In genomic region chr6:693737-694038, GRCh38 we compare ENCODE assay signal across 10 cellular contexts. TPM values are rescaled to one million over a fixed set of nuclear protein-coding genes. Genes with fewer than 3 reads are reported as not detected.
DNase-seq lines count a peak whose midpoint lies in the region; ATAC-seq and TF ChIP-seq lines count a peak whose summit lies in the region.
"Had no signal": no experiment of that assay in that cellular context is flagged by ENCODE, and none has a peak within 500 bp of the region (broad histone marks: within the 10 kb centered on the region; RNA-seq: fewer than 3 reads in every experiment).

No MANE protein-coding gene starts in this region.

- H3K9me2 ChIP-seq in PC-9 (ENCODE audit: insufficient read depth) = no peaks in the 10 kb centered on the region

- H3K27ac Mint-ChIP-seq in progenitor cell of endocrine pancreas = no peak overlapping the region

- H3K27me3 Mint-ChIP-seq in progenitor cell of endocrine pancreas = no peaks in the 10 kb centered on the region

- POLR2A ChIA-PET in PC-9 (lab: Charles Lee; ENCODE audit: unreplicated experiment) = no interaction called here

- BruUV-seq in PC-9 (replicated peaks; lab: Mats Ljungman, UMichigan) = no TSS peak

- H3K27ac ChIP-seq in PC-9 = no peak overlapping the region

- H3K4me3 ChIP-seq in GM06990 (replicated peaks; ENCODE audit: low read depth, low read length) = peak overlapping the region; percentile 93
- H3K4me3 ChIP-seq in PC-9 = peak overlapping the region; percentile 80; the same call in 1 of the 2 replicates
- H3K4me3 ChIP-seq in epithelial cell of esophagus (ENCODE audit: low read length) = peak overlapping the region; percentile 82

- H3K9me3 ChIP-seq in PC-9 (ENCODE audit: insufficient read depth, low read depth) = no peaks in the 10 kb centered on the region

- peaks cover 6% of the 10 kb centered on the region; the same call in 1 of the 2 replicates for H3K4me1 ChIP-seq in PC-9 (replicated peaks; ENCODE audit: insufficient read depth)

- H3F3A ChIP-seq in PC-9 (ENCODE audit: insufficient read depth, low read depth) = no peaks in the 10 kb centered on the region

- H3K9me3 Mint-ChIP-seq in progenitor cell of endocrine pancreas (ENCODE audit: low read depth) = no peaks in the 10 kb centered on the region

- peak overlapping the region; percentile 91 for H3K4me3 Mint-ChIP-seq in progenitor cell of endocrine pancreas (ENCODE audit: low read depth)

- H3K4me2 ChIP-seq in PC-9 = peak overlapping the region; percentile 78; the same call in 1 of the 2 replicates

- H3K4me1 Mint-ChIP-seq in progenitor cell of endocrine pancreas (ENCODE audit: low read depth) = peaks cover 11% of the 10 kb centered on the region

- peaks cover 34% of the 10 kb centered on the region for H3K79me2 ChIP-seq in PC-9 (ENCODE audit: low read depth)

- H3K27me3 ChIP-seq in GM06990 (replicated peaks; ENCODE audit: control insufficient read depth, insufficient read depth, low read length) (no peaks in the 10 kb centered on the region; the same call in 1 of the 2 replicates), PC-9 (ENCODE audit: insufficient read depth, low read depth) (no peaks in the 10 kb centered on the region)

- ATAC-seq in GM18498 (IDR thresholded peaks at IDR 0.05; ENCODE audit: unreplicated experiment) (no peak), esophagus mucosa (no peak)

- H3K36me3 Mint-ChIP-seq in progenitor cell of endocrine pancreas (ENCODE audit: insufficient read depth) = peaks cover 1% of the 10 kb centered on the region

- CTCF ChIA-PET in PC-9 (lab: Charles Lee) = no interaction called here

- H3K36me3 ChIP-seq in GM06990 (ENCODE audit: control insufficient read depth, insufficient read depth, low read length) (peaks cover 4% of the 10 kb centered on the region), PC-9 (ENCODE audit: low read depth) (no peaks in the 10 kb centered on the region)

- intact Hi-C loops in PC-9 (cut with micrococcal nuclease; ENCODE audit: unreplicated experiment) = no loop called here

- DNase-seq in GM06990 (ENCODE audit: extremely low read depth, insufficient read length) (no peak), PC-9 (no peak), epithelial cell of esophagus (ENCODE audit: low read depth) (no peak), progenitor cell of endocrine pancreas (ENCODE audit: low spot score, unreplicated experiment) (no peak), NCI-H526 (lab: John Stamatoyannopoulos, UW) (no peak), GM20000 (ENCODE audit: low spot score) (no peak)
- DNase-seq: effector CD4-positive, alpha-beta T cell; stimulated activated CD4-positive, alpha-beta T cell treated with anti-CD3 and anti-CD28 coated beads, Interleukin-4, amount 100 ng/mL, for 24 hours had no signal

- no peak overlapping the region for H2AFZ ChIP-seq in PC-9

- TF ChIP-seq CTCF in GM06990 (IDR thresholded peaks at IDR 0.05; ENCODE audit: insufficient read depth, low read length, poor library complexity, severe bottlenecking) (no peak), PC-9 (conservative IDR thresholded peaks at IDR 0.05) (no peak), epithelial cell of esophagus (IDR thresholded peaks at IDR 0.05; ENCODE audit: insufficient read depth, low read depth, low read length, missing control alignments) (no peak), progenitor cell of endocrine pancreas (IDR thresholded peaks at IDR 0.05; ENCODE audit: unreplicated experiment) (no peak), GM20000 (IDR thresholded peaks at IDR 0.05; ENCODE audit: extremely low read depth, missing control alignments) (no peak)

- peaks cover 7% of the 10 kb centered on the region; the same call in 1 of the 2 replicates for H4K20me1 ChIP-seq in PC-9 (ENCODE audit: insufficient read depth)

RNA-seq across cellular contexts. Expression of gene EXOC2, which starts 0.7 kb away (rescaled TPM):
- total RNA-seq in PC-9 (2021) = 21.3 and 28.2 TPM in 2 replicates
- 24.4 and 24.8 TPM in 2 replicates for total RNA-seq in progenitor cell of endocrine pancreas
- total RNA-seq in esophagus mucosa = 17.1 TPM

RNA-seq across cellular contexts. Expression of gene HUS1B, which starts 36.8 kb away (rescaled TPM):
- total RNA-seq in PC-9 (2021) = 0.94 and 1.2 TPM in 2 replicates
- 0.67 and 1.3 TPM in 2 replicates for total RNA-seq in progenitor cell of endocrine pancreas
- 0.40 TPM for total RNA-seq in esophagus mucosa
